ENCODE assay signal across 14 cellular contexts in the genomic region with DNA sequence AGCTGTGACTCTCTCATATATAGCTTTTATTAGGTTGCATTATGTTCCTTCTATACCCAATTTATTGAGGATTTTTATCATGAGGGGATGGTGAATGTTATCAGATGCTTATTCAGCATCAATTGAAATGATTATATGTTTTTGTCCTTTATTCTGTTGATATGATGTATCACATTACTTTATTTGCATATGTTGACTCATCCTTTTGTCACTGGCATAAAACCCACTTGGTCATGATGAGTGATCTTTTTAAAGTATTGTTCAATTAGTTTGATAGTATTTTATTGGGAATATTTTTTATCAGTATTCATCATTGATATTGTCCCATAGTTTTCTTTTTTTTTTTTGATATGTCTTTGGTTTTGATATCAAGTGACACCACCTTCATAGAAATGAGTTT.
DNase-seq lines count a peak whose midpoint lies in the region; ATAC-seq and TF ChIP-seq lines count a peak whose summit lies in the region.
"Had no signal": no experiment of that assay in that cellular context is flagged by ENCODE, and none has a peak within 500 bp of the region (broad histone marks: within the 10 kb centered on the region; RNA-seq: fewer than 3 reads in every experiment).

No MANE protein-coding gene starts in this region.

- TF ChIP-seq CTCF in PC-3 (conservative IDR thresholded peaks at IDR 0.05; ENCODE audit: low read depth, low read length) (no peak), fibroblast of mammary gland (conservative IDR thresholded peaks at IDR 0.05; ENCODE audit: control insufficient read depth, insufficient read depth, low read depth, low read length) (no peak), right atrium auricular region (IDR thresholded peaks at IDR 0.05) (no peak)

- H3K9me3 ChIP-seq in PC-3 (ENCODE audit: low read length) (peaks cover 4% of the 10 kb centered on the region; the same call in 1 of the 2 replicates), right atrium auricular region (peaks cover 0 to 8% of the 10 kb centered on the region in 2 donors)
- H3K9me3 ChIP-seq: HAP-1 had no signal

- H3K27me3 ChIP-seq in PC-3 (ENCODE audit: low read length), result no peaks in the 10 kb centered on the region
- no peaks in the 10 kb centered on the region for H3K27me3 ChIP-seq in right atrium auricular region

- H3K27ac ChIP-seq in PC-3 (ENCODE audit: low read length) (no peak overlapping the region), right atrium auricular region (no peak overlapping the region)

- intact Hi-C loops in PC-3 (cut with micrococcal nuclease), result no loop called here

- BruUV-seq in PC-3 (replicated peaks; lab: Mats Ljungman, UMichigan), result no TSS peak

- H3K4me3 ChIP-seq in PC-3 (ENCODE audit: low read length), result no peak overlapping the region
- no peak overlapping the region for H3K4me3 ChIP-seq in fibroblast of mammary gland (ENCODE audit: control insufficient read depth, low read depth, low read length)
- no peak overlapping the region for H3K4me3 ChIP-seq in right atrium auricular region
- H3K4me3 ChIP-seq: HAP-1 had no signal

- CTCF ChIA-PET in PC-3 (lab: Charles Lee), result no interaction called here

- H2AFZ ChIP-seq in PC-3 (ENCODE audit: low read length), result no peak overlapping the region

- no peaks in the 10 kb centered on the region for H4K20me1 ChIP-seq in PC-3 (ENCODE audit: low read length)

- no peaks in the 10 kb centered on the region for H3F3A ChIP-seq in PC-3 (ENCODE audit: low read length, unreplicated experiment)

- H3K9me2 ChIP-seq in PC-3 (replicated peaks; ENCODE audit: low read length), result no peaks in the 10 kb centered on the region

- ATAC-seq in PC-3, result no peak
- ATAC-seq in HG02970 (IDR thresholded peaks at IDR 0.05; ENCODE audit: low FRiP score, unreplicated experiment), result no peak

- no peak overlapping the region for H3K4me2 ChIP-seq in PC-3 (ENCODE audit: low read length)

- DNase-seq in ELR (ENCODE audit: low read depth) (peak; percentile 51), PC-3 (peak; percentile 49), fibroblast of mammary gland (ENCODE audit: low read depth) (peak; percentile 32), right atrium auricular region (ENCODE audit: low spot score) (no peak)
- DNase-seq in activated CD4-positive, alpha-beta T cell treated with anti-CD3 and anti-CD28 coated beads for 4 hours, result no peak
- DNase-seq: C1 segment of cervical spinal cord; Calu3; CD4-positive, alpha-beta memory T cell; COR-L47; DMS79; EL; GOT3 had no signal

- H3K79me2 ChIP-seq in PC-3 (ENCODE audit: low read length), result no peaks in the 10 kb centered on the region

- H3K36me3 ChIP-seq in PC-3 (ENCODE audit: low read depth, low read length) (no peaks in the 10 kb centered on the region), right atrium auricular region (no peaks in the 10 kb centered on the region)
- H3K36me3 ChIP-seq: HAP-1 had no signal

- 0 out of 2 replicates have a peak, but pooled peaks cover 5% of the 10 kb centered on the region for H3K4me1 ChIP-seq in PC-3 (ENCODE audit: insufficient read depth, low read length)
- no peaks in the 10 kb centered on the region for H3K4me1 ChIP-seq in right atrium auricular region
- H3K4me1 ChIP-seq: HAP-1 had no signal

- H3K9ac ChIP-seq in PC-3 (ENCODE audit: low read length), result no peak overlapping the region

- POLR2A ChIA-PET in PC-3 (lab: Charles Lee; ENCODE audit: unreplicated experiment), result no interaction called here

Comparison
In these comparisons a context has a peak if more than half of its experiments do, and no peak if none do; other contexts are left out.
1. DNase-seq: peak in ELR (single experiment), PC-3 (single experiment) and fibroblast of mammary gland (single experiment); none in activated CD4-positive, alpha-beta T cell treated with anti-CD3 and anti-CD28 coated beads for 4 hours (0 of 2) and right atrium auricular region (single experiment).